7 cellular contexts compared by ENCODE assay signal in genomic region chr10:119368991-119369869, GRCh38.
DNase-seq lines count a peak whose midpoint lies in the region; ATAC-seq and TF ChIP-seq lines count a peak whose summit lies in the region.

No MANE protein-coding gene starts in this region.

- peak; percentile 50 for ATAC-seq in HG03039 (IDR thresholded peaks at IDR 0.05; ENCODE audit: unreplicated experiment)

- intact Hi-C loops in lower leg skin (cut with DNase I; ENCODE audit: low total_unique reads): no loop called here

- TF ChIP-seq CTCF in suprapubic skin (IDR thresholded peaks at IDR 0.05) (no peak), lower leg skin (IDR thresholded peaks at IDR 0.05) (no peak)

- H3K4me3 ChIP-seq in esophagus (ENCODE audit: low read depth in 1 of 2, low read length in 2 of 2) (no peak overlapping the region), suprapubic skin (no peak overlapping the region), lower leg skin (ENCODE audit: low read depth, poor library complexity, severe bottlenecking) (no peak overlapping the region)

- H3K27ac ChIP-seq in esophagus (ENCODE audit: low read depth in 2 of 2, low read length in 1 of 2) (peak overlapping the region; percentile 69), suprapubic skin (peak overlapping the region; percentile 85)

- WGBS in esophagus, 2 donors: 62 to 72% methylated on average over 21 of the region's 21 CpGs
- 70% methylated on average over 21 of the region's 21 CpGs for WGBS in suprapubic skin
- WGBS in lower leg skin, 2 donors: 66 to 71% methylated on average over 21 of the region's 21 CpGs

- TF ChIP-seq POLR2A in suprapubic skin (IDR thresholded peaks at IDR 0.05) (no peak), lower leg skin (IDR thresholded peaks at IDR 0.05) (no peak)

- H3K27me3 ChIP-seq in esophagus (ENCODE audit: control insufficient read depth in 1 of 2, insufficient read depth in 2 of 2, low read length in 2 of 2) (no peaks in the 10 kb centered on the region), suprapubic skin (no peaks in the 10 kb centered on the region)

- no peak for TF ChIP-seq EP300 in suprapubic skin (IDR thresholded peaks at IDR 0.05)

- DNase-seq in GM19240 (ENCODE audit: insufficient read length, low spot score) (peak; percentile 50), suprapubic skin (ENCODE audit: low spot score in 2 of 2) (no peak), globus pallidus (ENCODE audit: low spot score) (no peak), lower leg skin (ENCODE audit: low spot score in 2 of 2) (no peak)
- DNase-seq in activated CD4-positive, alpha-beta T cell treated with anti-CD3 and anti-CD28 coated beads, Interleukin-2, amount 50 U/mL, for 48 hours: no peak

- peaks cover 0 to 5% of the 10 kb centered on the region in 2 donors for H3K4me1 ChIP-seq in esophagus (ENCODE audit: control insufficient read depth in 2 of 2, insufficient read depth in 2 of 2, low read length in 1 of 2)
- H3K4me1 ChIP-seq in suprapubic skin: peaks cover 69% of the 10 kb centered on the region

- H3K36me3 ChIP-seq in esophagus (ENCODE audit: control insufficient read depth in 2 of 2, insufficient read depth in 2 of 2, low read length in 1 of 2) (no peaks in the 10 kb centered on the region), suprapubic skin (no peaks in the 10 kb centered on the region)

- no peaks in the 10 kb centered on the region for H3K9me3 ChIP-seq in esophagus (ENCODE audit: control insufficient read depth in 2 of 2, insufficient read depth in 1 of 2, low read depth in 1 of 2, low read length in 1 of 2)
- H3K9me3 ChIP-seq in suprapubic skin: no peaks in the 10 kb centered on the region
